ENCODE assay signal across 10 cellular contexts in genomic region chr1:115727706-115728249, GRCh38. TPM values are rescaled to one million over a fixed set of nuclear protein-coding genes. Genes with fewer than 3 reads are reported as not detected.
DNase-seq lines count a peak whose midpoint lies in the region; ATAC-seq and TF ChIP-seq lines count a peak whose summit lies in the region.
"Had no signal": no experiment of that assay in that cellular context is flagged by ENCODE, and none has a peak within 500 bp of the region (broad histone marks: within the 10 kb centered on the region; RNA-seq: fewer than 3 reads in every experiment).

No MANE protein-coding gene starts in this region.

- ATAC-seq in left colon = no peak
- ATAC-seq in HG03378 (IDR thresholded peaks at IDR 0.05; ENCODE audit: unreplicated experiment) = no peak
- ATAC-seq in HG03520 (IDR thresholded peaks at IDR 0.05; ENCODE audit: unreplicated experiment) = no peak

- H3K27me3 ChIP-seq in suprapubic skin = no peaks in the 10 kb centered on the region

- peak overlapping the region in 3 of 5 experiments; percentile 25 to 91 (median 90) for H3K27ac Mint-ChIP-seq in brain
- no peak overlapping the region for H3K27ac Mint-ChIP-seq in activated T-cell treated with anti-CD3 and anti-CD28 coated beads, Interleukin-2, amount 50 U/mL, for 24 hours

- no peak for TF ChIP-seq POLR2A in suprapubic skin (IDR thresholded peaks at IDR 0.05)

- no peaks in the 10 kb centered on the region for H3K9me3 ChIP-seq in suprapubic skin

- peaks cover 34% of the 10 kb centered on the region for H3K4me1 Mint-ChIP-seq in brain
- no peaks in the 10 kb centered on the region for H3K4me1 Mint-ChIP-seq in activated T-cell treated with anti-CD3 and anti-CD28 coated beads, Interleukin-2, amount 50 U/mL, for 24 hours (ENCODE audit: low read depth)

- TF ChIP-seq CTCF in brain (conservative IDR thresholded peaks at IDR 0.05) (no peak), suprapubic skin (IDR thresholded peaks at IDR 0.05) (no peak)

- no peaks in the 10 kb centered on the region for H3K36me3 ChIP-seq in suprapubic skin

- H3K36me3 Mint-ChIP-seq in brain = no peaks in the 10 kb centered on the region
- no peaks in the 10 kb centered on the region for H3K36me3 Mint-ChIP-seq in activated T-cell treated with anti-CD3 and anti-CD28 coated beads, Interleukin-2, amount 50 U/mL, for 24 hours (ENCODE audit: low read depth)

- H3K27me3 Mint-ChIP-seq in brain = peaks cover 5% of the 10 kb centered on the region
- peaks cover 3% of the 10 kb centered on the region for H3K27me3 Mint-ChIP-seq in activated T-cell treated with anti-CD3 and anti-CD28 coated beads, Interleukin-2, amount 50 U/mL, for 24 hours

- 50% methylated on average over 6 of the region's 7 CpGs for WGBS in suprapubic skin

- H3K9me3 Mint-ChIP-seq in brain = no peaks in the 10 kb centered on the region
- H3K9me3 Mint-ChIP-seq in activated T-cell treated with anti-CD3 and anti-CD28 coated beads, Interleukin-2, amount 50 U/mL, for 24 hours = no peaks in the 10 kb centered on the region

- TF ChIP-seq EP300 in suprapubic skin (IDR thresholded peaks at IDR 0.05) = no peak

- DNase-seq in HT1080 (ENCODE audit: low read depth) (peak; percentile 85), left colon (peak; percentile 35 to 63), suprapubic skin (ENCODE audit: low spot score in 2 of 2) (peak; percentile 82 to 85), amniotic stem cell (lab: John Stamatoyannopoulos, UW) (no peak)
- DNase-seq in activated T-cell treated with anti-CD3 and anti-CD28 coated beads, Interleukin-2, amount 50 U/mL, for 24 hours = no peak
- DNase-seq: NCI-H510A treated with DMSO at 0.1 percent for 48 hours had no signal

- intact Hi-C loops in left colon (cut with DNase I, micrococcal nuclease) = no loop called here

- peaks cover 17% of the 10 kb centered on the region for H3K4me1 ChIP-seq in suprapubic skin
- H3K4me1 ChIP-seq: parathyroid adenoma had no signal

- no peak overlapping the region for H3K4me3 ChIP-seq in suprapubic skin

- peak overlapping the region; percentile 73 for H3K27ac ChIP-seq in suprapubic skin
- H3K27ac ChIP-seq: parathyroid adenoma had no signal

- peak overlapping the region in 1 of 5 experiments; percentile 10 for H3K4me3 Mint-ChIP-seq in brain
- H3K4me3 Mint-ChIP-seq in activated T-cell treated with anti-CD3 and anti-CD28 coated beads, Interleukin-2, amount 50 U/mL, for 24 hours = no peak overlapping the region

RNA-seq across cellular contexts. Expression of gene CASQ2, which starts 40.7 kb away (rescaled TPM):
- total RNA-seq in HT1080 (2014; rRNA removed; shearing (Covaris generic)) = not detected in 2 replicates
- polyA plus RNA-seq in HT1080 (2015; cell fraction: cytosol; rRNA removed) = not detected in 2 replicates
- polyA plus RNA-seq in HT1080 (2015; cell fraction: nucleus; rRNA removed) = not detected in 2 replicates
- 1.4 TPM for polyA plus RNA-seq in brain (ENCODE audit: insufficient read depth, low read depth, low replicate concordance)
- total RNA-seq in left colon (1 to 10 TPM in 1 of 2 donors, under 1 TPM in 1; 0.46 to 6.6 TPM), suprapubic skin (1 to 10 TPM; 1.5 to 3.6 (median 2.5) TPM)

Comparison
In these comparisons a context has a peak if more than half of its experiments do, and no peak if none do; other contexts are left out.
1. DNase-seq: peak in HT1080 (single experiment), left colon (2 of 2) and suprapubic skin (2 of 2); none in activated T-cell treated with anti-CD3 and anti-CD28 coated beads, Interleukin-2, amount 50 U/mL, for 24 hours (single experiment) and amniotic stem cell (single experiment).